ENCODE assay signal across 11 cellular contexts in the genomic region with DNA sequence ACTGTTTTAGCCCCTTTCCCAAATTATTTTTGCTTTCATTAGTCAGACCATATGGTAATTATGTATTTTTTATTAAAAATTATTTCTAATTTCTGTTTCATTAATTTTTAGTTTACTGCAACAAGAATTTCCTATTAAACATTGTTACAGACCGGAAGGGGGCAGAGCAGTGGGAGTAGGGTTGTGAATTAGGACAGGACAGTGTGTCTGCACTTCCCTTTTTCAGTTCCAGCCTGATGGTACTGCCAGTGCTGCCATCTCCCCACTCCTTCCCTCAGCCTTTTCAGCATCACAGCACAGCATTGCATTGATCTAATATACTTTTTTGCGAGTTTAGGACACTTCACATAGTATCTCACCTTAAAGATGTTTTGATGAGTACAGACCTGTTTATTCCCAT.
A peak's percentile ranks its signal among the peaks of the same experiment; 100 is the strongest.
DNase-seq lines count a peak whose midpoint lies in the region; ATAC-seq and TF ChIP-seq lines count a peak whose summit lies in the region.
"Had no signal": no experiment of that assay in that cellular context is flagged by ENCODE, and none has a peak within 500 bp of the region (broad histone marks: within the 10 kb centered on the region; RNA-seq: fewer than 3 reads in every experiment).

No MANE protein-coding gene starts in this region.

- TF ChIP-seq POLR2A in transverse colon (IDR thresholded peaks at IDR 0.05), result no peak

- H3K27ac ChIP-seq in OCI-LY3 (ENCODE audit: low read length), result no peak overlapping the region
- H3K27ac ChIP-seq in transverse colon, result no peak overlapping the region
- H3K27ac ChIP-seq: upper lobe of left lung had no signal

- no peaks in the 10 kb centered on the region for H4K20me1 ChIP-seq in OCI-LY3 (ENCODE audit: insufficient read depth, low read length)

- H3K9me3 ChIP-seq in OCI-LY3 (ENCODE audit: insufficient read depth, low read length) (no peaks in the 10 kb centered on the region), transverse colon (no peaks in the 10 kb centered on the region)
- H3K9me3 ChIP-seq: upper lobe of left lung had no signal

- no peaks in the 10 kb centered on the region for H3K36me3 ChIP-seq in OCI-LY3 (replicated peaks; ENCODE audit: low read depth, low read length)
- H3K36me3 ChIP-seq in transverse colon, result no peaks in the 10 kb centered on the region
- H3K36me3 ChIP-seq: upper lobe of left lung had no signal

- intact Hi-C loops in transverse colon (cut with DNase I; ENCODE audit: low total_unique reads), result loop anchor here (5.0 kb wide), 1 partner anchor 1400 kb away; no protein-coding TSS in a partner anchor

- in situ Hi-C loops in transverse colon (cut with MboI; ENCODE audit: low pct_ligation_motif_present in 1 of 4, low pct_unique_long_range_greater_than_20kb in 1 of 4, low sequenced_read_pairs in 3 of 4), result no loop called here

- H3K79me2 ChIP-seq in OCI-LY3 (ENCODE audit: low read length), result no peaks in the 10 kb centered on the region

- no peaks in the 10 kb centered on the region for H3K27me3 ChIP-seq in OCI-LY3 (ENCODE audit: low read depth, low read length)
- H3K27me3 ChIP-seq in transverse colon, result no peaks in the 10 kb centered on the region
- H3K27me3 ChIP-seq: upper lobe of left lung had no signal

- TF ChIP-seq CTCF in OCI-LY3 (IDR thresholded peaks at IDR 0.05; ENCODE audit: low read depth, low read length) (peak; percentile 34), transverse colon (IDR thresholded peaks at IDR 0.05) (no peak)

- peak; percentile 38 to 45 for DNase-seq in AML-193 (lab: John Stamatoyannopoulos, UW)
- no peak for DNase-seq in SW480 (ENCODE audit: low spot score)
- no peak for DNase-seq in NCI-H748 (lab: John Stamatoyannopoulos, UW; ENCODE audit: unreplicated experiment)
- DNase-seq in transverse colon, result no peak
- DNase-seq: immature natural killer cell, NCI-H1436 treated with DMSO at 0.1 percent for 48 hours, upper lobe of left lung had no signal

- H3K4me3 ChIP-seq in OCI-LY3 (ENCODE audit: low read length) (no peak overlapping the region), transverse colon (no peak overlapping the region)
- H3K4me3 ChIP-seq: upper lobe of left lung had no signal

- H2AFZ ChIP-seq in OCI-LY3 (ENCODE audit: low read depth, low read length), result no peak overlapping the region

- no peak for TF ChIP-seq EP300 in transverse colon (IDR thresholded peaks at IDR 0.05; ENCODE audit: low read depth)

- no peak overlapping the region for H3K9ac ChIP-seq in OCI-LY3 (ENCODE audit: low read length)

- ATAC-seq in GM18907 (IDR thresholded peaks at IDR 0.05; ENCODE audit: unreplicated experiment), result peak; percentile 91
- ATAC-seq in HG02885 (IDR thresholded peaks at IDR 0.05; ENCODE audit: poor library complexity, unreplicated experiment), result peak; percentile 60
- no peak for ATAC-seq in esophagus mucosa

- H3K4me1 ChIP-seq in OCI-LY3 (ENCODE audit: low read length), result peaks cover 11% of the 10 kb centered on the region
- peaks cover 0 to 27% (median 0%) of the 10 kb centered on the region in 4 donors for H3K4me1 ChIP-seq in transverse colon

- 90% methylated on average over 2 of the region's 2 CpGs for WGBS in transverse colon (ENCODE audit: low coverage in 1 of 2), 2 donors

- H3K4me2 ChIP-seq in OCI-LY3 (ENCODE audit: low read length), result peak overlapping the region; percentile 20; the same call in 1 of the 2 replicates

Comparison
In these comparisons a context has a peak if more than half of its experiments do, and no peak if none do; other contexts are left out.
1. DNase-seq: peak in AML-193 (2 of 2); none in SW480 (single experiment), NCI-H748 (single experiment) and transverse colon (single experiment).